Comparison of ENCODE assay signal across 36 cellular contexts in genomic region chr1:18140411-18140810, GRCh38. TPM values are rescaled to one million over a fixed set of nuclear protein-coding genes. Genes with fewer than 3 reads are reported as not detected.
"Had no signal": no experiment of that assay in that cellular context is flagged by ENCODE, and none has a peak within 500 bp of the region (broad histone marks: within the 10 kb centered on the region; RNA-seq: fewer than 3 reads in every experiment).

No MANE protein-coding gene starts in this region.

- H3K27me3 ChIP-seq: body of pancreas, cardiac muscle cell, foreskin keratinocyte had no signal

- ATAC-seq: activated CD4-positive, CD25-positive, alpha-beta regulatory T cell treated with anti-CD3 and anti-CD28 coated beads, Interleukin-2, amount 50 U/mL, for 24 hours; activated CD8-positive, alpha-beta memory T cell treated with anti-CD3 and anti-CD28 coated beads, Interleukin-2, amount 10 ng/mL, durations not matched to agents 7 days and 5 days; activated CD8-positive, alpha-beta T cell treated with anti-CD3 and anti-CD28 coated beads, Interleukin-2, amount 10 ng/mL, durations not matched to agents 7 days and 5 days; activated T-helper 17 cell treated with anti-CD3 and anti-CD28 coated beads, Interleukin-2, amount 50 U/mL, for 72 hours; body of pancreas; effector memory CD8-positive, alpha-beta T cell; foreskin keratinocyte; gastrocnemius medialis; heart left ventricle; T-helper 17 cell had no signal

- H3K4me1 ChIP-seq: body of pancreas, esophagus muscularis mucosa, foreskin keratinocyte, gastrocnemius medialis, heart left ventricle had no signal

- DNase-seq: activated B cell treated with CpG ODN at 0.5 μM for 24 hours; activated CD4-positive, alpha-beta T cell treated with anti-CD3 and anti-CD28 coated beads for 48 hours; activated CD4-positive, alpha-beta T cell treated with anti-CD3 and anti-CD28 coated beads, Interleukin-2, amount 50 U/mL, for 1 hour; activated CD4-positive, alpha-beta T cell treated with anti-CD3 and anti-CD28 coated beads, Interleukin-2, amount 50 U/mL, for 48 hours; activated CD8-positive, alpha-beta memory T cell treated with anti-CD3 and anti-CD28 coated beads, Interleukin-2, amount 10 ng/mL, durations not matched to agents 7 days and 5 days; activated CD8-positive, alpha-beta memory T cell treated with anti-CD3 and anti-CD28 coated beads, Interleukin-2, amount 50 U/mL, for 4 hours; activated CD8-positive, alpha-beta T cell treated with anti-CD3 and anti-CD28 coated beads, Interleukin-2, amount 10 ng/mL, durations not matched to agents 7 days and 5 days; activated effector memory CD4-positive, alpha-beta T cell treated with Interleukin-2 at 50 U/mL for 16 hours; activated gamma-delta T cell treated with Interleukin-2 at 50 U/mL for 16 hours; activated naive CD4-positive, alpha-beta T cell treated with anti-CD3 and anti-CD28 coated beads, Interleukin-2, amount 50 U/mL, for 16 hours; activated naive CD4-positive, alpha-beta T cell treated with Interleukin-2 at 50 U/mL for 16 hours; activated T-cell treated with anti-CD3 and anti-CD28 coated beads, Interleukin-2, amount 50 U/mL, for 24 hours; amniotic stem cell; aorta; body of pancreas; central memory CD4-positive, alpha-beta T cell; cortex of kidney; dermis blood vessel endothelial cell; effector CD4-positive, alpha-beta T cell; effector memory CD8-positive, alpha-beta T cell; erythroblast; foreskin keratinocyte; gastrocnemius medialis; glutamatergic neuron; heart left ventricle; T-helper 1 cell; T-helper 17 cell; T1000; WERI-Rb-1 had no signal

- FAIRE-seq: colon had no signal

- H3K36me3 ChIP-seq: cardiac muscle cell, esophagus muscularis mucosa, gastrocnemius medialis, heart left ventricle, WERI-Rb-1 had no signal

- H3K27ac ChIP-seq: body of pancreas, cardiac muscle cell, esophagus muscularis mucosa, foreskin keratinocyte, gastrocnemius medialis, heart left ventricle, WERI-Rb-1 had no signal

- H3K4me3 ChIP-seq: body of pancreas, cardiac muscle cell, esophagus muscularis mucosa, gastrocnemius medialis, heart left ventricle had no signal

- H3K9me3 ChIP-seq: body of pancreas, esophagus muscularis mucosa, gastrocnemius medialis, heart left ventricle had no signal

RNA-seq across cellular contexts. Expression of gene IGSF21, which starts 32.8 kb away (rescaled TPM):
- total RNA-seq: activated B cell treated with CpG ODN at 0.5 μM for 24 hours; activated CD8-positive, alpha-beta memory T cell treated with anti-CD3 and anti-CD28 coated beads for 36 hours; activated CD8-positive, alpha-beta memory T cell treated with anti-CD3 and anti-CD28 coated beads, Interleukin-2, amount 10 ng/mL, durations not matched to agents 7 days and 5 days; activated CD8-positive, alpha-beta T cell treated with anti-CD3 and anti-CD28 coated beads, Interleukin-2, amount 10 ng/mL, durations not matched to agents 7 days and 5 days; activated T-helper 17 cell treated with anti-CD3 and anti-CD28 coated beads, Interleukin-2, amount 50 U/mL, for 72 hours; chondrocyte; dermis blood vessel endothelial cell; foreskin keratinocyte; T-helper 17 cell had no signal
- polyA plus RNA-seq: cardiac muscle cell, foreskin keratinocyte had no signal
